Comparison of ENCODE assay signal across 28 cellular contexts in genomic region chr17:72212041-72212440, GRCh38.
"Had no signal": no experiment of that assay in that cellular context is flagged by ENCODE, and none has a peak within 500 bp of the region (broad histone marks: within the 10 kb centered on the region; RNA-seq: fewer than 3 reads in every experiment).

No MANE protein-coding gene starts in this region.

- H3K4me1 Mint-ChIP-seq: stimulated activated effector memory CD8-positive, alpha-beta T cell treated with anti-CD3 and anti-CD28 coated beads, Interleukin-12 subunit alpha, Interleukin-12 subunit beta, amount 100 ng/mL, for 72 hours; stimulated activated memory B cell treated with anti-CD40 and anti-IgM and Interleukin-4, amounts not matched to agents 10 μg/mL and 1 μg/mL and 100 μg/mL, for 72 hours; stimulated activated naive B cell treated with anti-CD40 and anti-IgM and Interleukin-4, amounts not matched to agents 10 μg/mL and 1 μg/mL and 100 μg/mL, for 72 hours; stimulated activated naive CD8-positive, alpha-beta T cell treated with anti-CD3 and anti-CD28 coated beads, Interleukin-15, amount 100 ng/mL, for 72 hours had no signal

- H3K9me3 ChIP-seq: stomach, suprapubic skin, testis, thoracic aorta, thyroid gland, tibial artery, transverse colon, upper lobe of left lung, upper lobe of right lung, uterus, vagina had no signal

- H3K27ac Mint-ChIP-seq: stimulated activated effector memory CD8-positive, alpha-beta T cell treated with anti-CD3 and anti-CD28 coated beads, Interleukin-12 subunit alpha, Interleukin-12 subunit beta, amount 100 ng/mL, for 72 hours; stimulated activated memory B cell treated with anti-CD40 and anti-IgM and Interleukin-4, amounts not matched to agents 10 μg/mL and 1 μg/mL and 100 μg/mL, for 72 hours; stimulated activated naive B cell treated with anti-CD40 and anti-IgM and Interleukin-4, amounts not matched to agents 10 μg/mL and 1 μg/mL and 100 μg/mL, for 72 hours; stimulated activated naive CD8-positive, alpha-beta T cell treated with anti-CD3 and anti-CD28 coated beads, Interleukin-15, amount 100 ng/mL, for 72 hours; stimulated activated naive CD8-positive, alpha-beta T cell treated with anti-CD3 and anti-CD28 coated beads, Interleukin-15, Interleukin-2, amounts not matched to agents 100 ng/mL and 50 ng/mL, for 24 hours; type B pancreatic cell had no signal

- ATAC-seq: stimulated activated effector memory CD8-positive, alpha-beta T cell treated with anti-CD3 and anti-CD28 coated beads, Interleukin-12 subunit alpha, Interleukin-12 subunit beta, amount 100 ng/mL, for 72 hours; stimulated activated memory B cell treated with anti-CD40 and anti-IgM and Interleukin-4, amounts not matched to agents 10 μg/mL and 1 μg/mL and 100 μg/mL, for 72 hours; stimulated activated naive B cell treated with anti-CD40 and anti-IgM and Interleukin-4, amounts not matched to agents 10 μg/mL and 1 μg/mL and 100 μg/mL, for 72 hours; stimulated activated naive CD8-positive, alpha-beta T cell treated with anti-CD3 and anti-CD28 coated beads, Interleukin-15, amount 100 ng/mL, for 72 hours; stimulated activated naive CD8-positive, alpha-beta T cell treated with anti-CD3 and anti-CD28 coated beads, Interleukin-15, Interleukin-2, amounts not matched to agents 100 U/mL and 50 U/mL, for 24 hours; upper lobe of right lung had no signal

- H3K4me3 ChIP-seq: stomach, suprapubic skin, testis, thoracic aorta, thyroid gland, tibial artery, tibial nerve, transverse colon, upper lobe of left lung, upper lobe of right lung, uterus, vagina had no signal

- H3K36me3 Mint-ChIP-seq: stimulated activated effector memory CD8-positive, alpha-beta T cell treated with anti-CD3 and anti-CD28 coated beads, Interleukin-12 subunit alpha, Interleukin-12 subunit beta, amount 100 ng/mL, for 72 hours; stimulated activated memory B cell treated with anti-CD40 and anti-IgM and Interleukin-4, amounts not matched to agents 10 μg/mL and 1 μg/mL and 100 μg/mL, for 72 hours; stimulated activated naive B cell treated with anti-CD40 and anti-IgM and Interleukin-4, amounts not matched to agents 10 μg/mL and 1 μg/mL and 100 μg/mL, for 72 hours; type B pancreatic cell had no signal

- H3K27me3 ChIP-seq: stomach, testis, thyroid gland, tibial nerve, transverse colon, upper lobe of left lung, upper lobe of right lung, uterus, vagina had no signal

- H3K4me3 Mint-ChIP-seq: stimulated activated effector memory CD8-positive, alpha-beta T cell treated with anti-CD3 and anti-CD28 coated beads, Interleukin-12 subunit alpha, Interleukin-12 subunit beta, amount 100 ng/mL, for 72 hours; stimulated activated memory B cell treated with anti-CD40 and anti-IgM and Interleukin-4, amounts not matched to agents 10 μg/mL and 1 μg/mL and 100 μg/mL, for 72 hours; stimulated activated naive B cell treated with anti-CD40 and anti-IgM and Interleukin-4, amounts not matched to agents 10 μg/mL and 1 μg/mL and 100 μg/mL, for 72 hours; stimulated activated naive CD8-positive, alpha-beta T cell treated with anti-CD3 and anti-CD28 coated beads, Interleukin-15, amount 100 ng/mL, for 72 hours; stimulated activated naive CD8-positive, alpha-beta T cell treated with anti-CD3 and anti-CD28 coated beads, Interleukin-15, Interleukin-2, amounts not matched to agents 100 ng/mL and 50 ng/mL, for 24 hours; type B pancreatic cell had no signal

- DNase-seq: stimulated activated CD4-positive, alpha-beta T cell treated with anti-CD3 and anti-CD28 coated beads, Interleukin-2, amount 100 ng/mL, for 48 hours; stimulated activated CD4-positive, alpha-beta T cell treated with anti-CD3 and anti-CD28 coated beads, Interleukin-4, amount 100 ng/mL, for 1 hour; stimulated activated CD4-positive, alpha-beta T cell treated with anti-CD3 and anti-CD28 coated beads, Interleukin-4, amount 100 ng/mL, for 24 hours; stimulated activated CD4-positive, alpha-beta T cell treated with anti-CD3 and anti-CD28 coated beads, Interleukin-4, amount 100 ng/mL, for 4 hours; stimulated activated CD8-positive, alpha-beta memory T cell treated with anti-CD3 and anti-CD28 coated beads, Interleukin-4, amount 100 ng/mL, for 48 hours; stimulated activated naive B cell treated with anti-CD40 and anti-IgM and Interleukin-4, amounts not matched to agents 10 μg/mL and 1 μg/mL and 100 μg/mL, for 72 hours; stimulated activated naive CD4-positive, alpha-beta T cell; stimulated activated naive CD4-positive, alpha-beta T cell treated with Interleukin-2 at 50 U/mL for 16 hours; stimulated activated naive CD8-positive, alpha-beta T cell treated with anti-CD3 and anti-CD28 coated beads, Interleukin-15, amount 100 ng/mL, for 72 hours; stimulated activated naive CD8-positive, alpha-beta T cell treated with anti-CD3 and anti-CD28 coated beads, Interleukin-15, Interleukin-2, amounts not matched to agents 100 U/mL and 50 U/mL, for 24 hours; stomach; substantia nigra; testis; thyroid gland; tibial artery; transverse colon; trophoblast cell; upper lobe of left lung; upper lobe of right lung; uterus had no signal

- H3K36me3 ChIP-seq: stomach, suprapubic skin, thoracic aorta, thyroid gland, tibial artery, tibial nerve, transverse colon, upper lobe of left lung, upper lobe of right lung, uterus, vagina had no signal

- H3K9me3 Mint-ChIP-seq: stimulated activated naive B cell treated with anti-CD40 and anti-IgM and Interleukin-4, amounts not matched to agents 10 μg/mL and 1 μg/mL and 100 μg/mL, for 72 hours; stimulated activated naive CD8-positive, alpha-beta T cell treated with anti-CD3 and anti-CD28 coated beads, Interleukin-15, Interleukin-2, amounts not matched to agents 100 ng/mL and 50 ng/mL, for 24 hours had no signal

- H3K27ac ChIP-seq: stomach, suprapubic skin, testis, thoracic aorta, thyroid gland, tibial artery, tibial nerve, transverse colon, upper lobe of left lung, upper lobe of right lung, uterus, vagina had no signal

- H3K4me1 ChIP-seq: stomach, suprapubic skin, testis, tibial artery, tibial nerve, transverse colon, upper lobe of left lung, upper lobe of right lung, uterus, vagina had no signal

- H3K27me3 Mint-ChIP-seq: stimulated activated memory B cell treated with anti-CD40 and anti-IgM and Interleukin-4, amounts not matched to agents 10 μg/mL and 1 μg/mL and 100 μg/mL, for 72 hours; stimulated activated naive CD8-positive, alpha-beta T cell treated with anti-CD3 and anti-CD28 coated beads, Interleukin-15, amount 100 ng/mL, for 72 hours; stimulated activated naive CD8-positive, alpha-beta T cell treated with anti-CD3 and anti-CD28 coated beads, Interleukin-15, Interleukin-2, amounts not matched to agents 100 ng/mL and 50 ng/mL, for 24 hours had no signal
